In genomic region chr13:34224877-34225276, GRCh38 we compare ENCODE assay signal across 17 cellular contexts.
A peak's percentile ranks its signal among the peaks of the same experiment; 100 is the strongest.
DNase-seq lines count a peak whose midpoint lies in the region; ATAC-seq, FAIRE-seq and TF ChIP-seq lines count a peak whose summit lies in the region.
"Had no signal": no experiment of that assay in that cellular context is flagged by ENCODE, and none has a peak within 500 bp of the region (broad histone marks: within the 10 kb centered on the region; RNA-seq: fewer than 3 reads in every experiment).

No MANE protein-coding gene starts in this region.

- DNase-seq in mammary epithelial cell (no peak), MCF 10A (ENCODE audit: unreplicated experiment) (no peak), hepatocyte (ENCODE audit: low spot score) (peak; percentile 6), pancreas (peak in 1 of 6 donors; percentile 55), Kasumi-1 (lab: John Stamatoyannopoulos, UW) (no peak), ascending aorta (ENCODE audit: low spot score in 2 of 2) (no peak)
- no peak for DNase-seq in stimulated activated naive CD8-positive, alpha-beta T cell treated with anti-CD3 and anti-CD28 coated beads, Interleukin-15, amount 100 ng/mL, for 72 hours
- DNase-seq: DMS79 treated with DMSO at 0.1 percent for 48 hours, H9, NCI-H1436, NCI-H1930, NCI-H345, NCI-H524 treated with DMSO at 0.1 percent for 48 hours, PC-9 had no signal

- FAIRE-seq in pancreas (lab: Jason Lieb, UNC), result no peak

- H3K27ac ChIP-seq in mammary epithelial cell (ENCODE audit: insufficient read depth, low read depth, low read length) (no peak overlapping the region), hepatocyte (no peak overlapping the region), pancreas (no peak overlapping the region), ascending aorta (no peak overlapping the region)
- H3K27ac ChIP-seq: 22Rv1, KMS-11, PC-9 had no signal

- H4K20me1 ChIP-seq in mammary epithelial cell (ENCODE audit: insufficient read depth, low read length), result no peaks in the 10 kb centered on the region
- H4K20me1 ChIP-seq in hepatocyte (ENCODE audit: insufficient read depth, poor library complexity, severe bottlenecking), result no peaks in the 10 kb centered on the region

- H3K4me3 ChIP-seq in mammary epithelial cell (replicated peaks in 1 of 3; ENCODE audit: insufficient read depth in 1 of 3, low read depth in 2 of 3, low read length in 3 of 3) (no peak overlapping the region), hepatocyte (no peak overlapping the region), pancreas (no peak overlapping the region), ascending aorta (no peak overlapping the region)
- H3K4me3 ChIP-seq: PC-9 had no signal

- POLR2A ChIA-PET in MCF 10A (lab: Yijun Ruan, JAX), result no interaction called here

- H3K9me3 ChIP-seq in mammary epithelial cell (replicated peaks; ENCODE audit: insufficient read depth, low read length) (no peaks in the 10 kb centered on the region), hepatocyte (ENCODE audit: low read depth) (no peaks in the 10 kb centered on the region), pancreas (no peaks in the 10 kb centered on the region), ascending aorta (peaks cover 0 to 3% of the 10 kb centered on the region in 2 donors)

- in situ Hi-C loops in mammary epithelial cell (cut with MboI; ENCODE audit: low sequenced_read_pairs in 2 of 2), result no loop called here

- dilution Hi-C loops in mammary epithelial cell (cut with HindIII; ENCODE audit: low sequenced_read_pairs), result no loop called here

- H3K27me3 ChIP-seq in mammary epithelial cell (ENCODE audit: insufficient read depth, low read length) (no peaks in the 10 kb centered on the region), hepatocyte (no peaks in the 10 kb centered on the region), pancreas (no peaks in the 10 kb centered on the region), ascending aorta (no peaks in the 10 kb centered on the region)

- H3K4me2 ChIP-seq in mammary epithelial cell (ENCODE audit: insufficient read depth, low read depth, low read length) (no peak overlapping the region), hepatocyte (no peak overlapping the region)
- H3K4me2 ChIP-seq: KMS-11, PC-9 had no signal

- H3K79me2 ChIP-seq in mammary epithelial cell (ENCODE audit: insufficient read depth, low read length), result no peaks in the 10 kb centered on the region
- no peaks in the 10 kb centered on the region for H3K79me2 ChIP-seq in hepatocyte

- no TSS peak for BruUV-seq in mammary epithelial cell (replicated peaks; lab: Mats Ljungman, UMichigan)
- no TSS peak for BruUV-seq in MCF 10A (replicated peaks; lab: Mats Ljungman, UMichigan)

- ATAC-seq in pancreas, result peak in 3 of 4 donors; percentile 62 to 70 (median 68)
- no peak for ATAC-seq in GM18511 (IDR thresholded peaks at IDR 0.05; ENCODE audit: unreplicated experiment)
- ATAC-seq in stimulated activated naive CD8-positive, alpha-beta T cell treated with anti-CD3 and anti-CD28 coated beads, Interleukin-15, amount 100 ng/mL, for 72 hours, result no peak

- no peaks in the 10 kb centered on the region for H3K9me2 ChIP-seq in hepatocyte (replicated peaks; ENCODE audit: insufficient read depth)

- TF ChIP-seq CTCF in mammary epithelial cell (conservative IDR thresholded peaks at IDR 0.05 in 1 of 2, IDR thresholded peaks at IDR 0.05 in 1 of 2; ENCODE audit: extremely low read depth in 1 of 2, insufficient read depth in 1 of 2, low read depth in 1 of 2, low read length in 2 of 2) (no peak), MCF 10A (IDR thresholded peaks at IDR 0.05; ENCODE audit: unreplicated experiment) (no peak), hepatocyte (IDR thresholded peaks at IDR 0.05; ENCODE audit: poor library complexity) (no peak), pancreas (IDR thresholded peaks at IDR 0.05) (no peak), ascending aorta (IDR thresholded peaks at IDR 0.05) (no peak)

- H3K27me3 Mint-ChIP-seq in MCF 10A (ENCODE audit: insufficient read depth, unreplicated experiment), result no peaks in the 10 kb centered on the region
- no peaks in the 10 kb centered on the region for H3K27me3 Mint-ChIP-seq in stimulated activated naive CD8-positive, alpha-beta T cell treated with anti-CD3 and anti-CD28 coated beads, Interleukin-15, amount 100 ng/mL, for 72 hours

- no peaks in the 10 kb centered on the region for H3K36me3 Mint-ChIP-seq in MCF 10A (ENCODE audit: insufficient read depth, unreplicated experiment)

- H2AFZ ChIP-seq in mammary epithelial cell (ENCODE audit: low read depth, low read length), result peak overlapping the region; percentile 14
- no peak overlapping the region for H2AFZ ChIP-seq in hepatocyte
- H2AFZ ChIP-seq: PC-9 had no signal

- H3K27ac Mint-ChIP-seq in MCF 10A (ENCODE audit: low read depth, unreplicated experiment), result no peak overlapping the region
- no peak overlapping the region for H3K27ac Mint-ChIP-seq in stimulated activated naive CD8-positive, alpha-beta T cell treated with anti-CD3 and anti-CD28 coated beads, Interleukin-15, amount 100 ng/mL, for 72 hours
- H3K27ac Mint-ChIP-seq: H9 had no signal

- CTCF ChIA-PET in mammary epithelial cell (lab: Charles Lee; ENCODE audit: low non-redundant PET), result no interaction called here
- CTCF ChIA-PET in MCF 10A (lab: Yijun Ruan, JAX), result no interaction called here

- H3K36me3 ChIP-seq in mammary epithelial cell (ENCODE audit: insufficient read depth, low read length) (no peaks in the 10 kb centered on the region), hepatocyte (replicated peaks; ENCODE audit: insufficient read depth, low read depth) (no peaks in the 10 kb centered on the region), pancreas (no peaks in the 10 kb centered on the region), ascending aorta (no peaks in the 10 kb centered on the region)

- no peaks in the 10 kb centered on the region for H3K9me3 Mint-ChIP-seq in MCF 10A (ENCODE audit: unreplicated experiment)
- H3K9me3 Mint-ChIP-seq in stimulated activated naive CD8-positive, alpha-beta T cell treated with anti-CD3 and anti-CD28 coated beads, Interleukin-15, amount 100 ng/mL, for 72 hours, result peaks cover 0 to 10% of the 10 kb centered on the region in 2 donors

- WGBS in mammary epithelial cell (ENCODE audit: low coverage, missing lambda C conversion rate), result 57% methylated on average over 10 of the region's 10 CpGs
- 76% methylated on average over 10 of the region's 10 CpGs for WGBS in hepatocyte (ENCODE audit: low lambda C conversion rate, missing lambda C conversion rate)
- 19 to 25% methylated on average over 10 of the region's 10 CpGs for WGBS in pancreas, 2 donors

- intact Hi-C loops in mammary epithelial cell (cut with micrococcal nuclease) (no loop called here), MCF 10A (cut with micrococcal nuclease) (no loop called here), pancreas (cut with DNase I) (no loop called here), ascending aorta (cut with DNase I) (no loop called here)

- no peaks in the 10 kb centered on the region for H3K4me1 Mint-ChIP-seq in MCF 10A (ENCODE audit: insufficient read depth, unreplicated experiment)
- H3K4me1 Mint-ChIP-seq in stimulated activated naive CD8-positive, alpha-beta T cell treated with anti-CD3 and anti-CD28 coated beads, Interleukin-15, amount 100 ng/mL, for 72 hours, result no peaks in the 10 kb centered on the region
- H3K4me1 Mint-ChIP-seq: H9 had no signal

- no peak overlapping the region for H3K9ac ChIP-seq in mammary epithelial cell (ENCODE audit: insufficient read depth, low read length)
- H3K9ac ChIP-seq: KMS-11 had no signal

- no peaks in the 10 kb centered on the region for H3K4me1 ChIP-seq in mammary epithelial cell (ENCODE audit: insufficient read depth, low read length)
- H3K4me1 ChIP-seq in hepatocyte (ENCODE audit: insufficient read depth), result no peaks in the 10 kb centered on the region
- H3K4me1 ChIP-seq in pancreas, result no peaks in the 10 kb centered on the region
- H3K4me1 ChIP-seq in ascending aorta, result no peaks in the 10 kb centered on the region

- no peak overlapping the region for H3K4me3 Mint-ChIP-seq in MCF 10A (ENCODE audit: unreplicated experiment)
- H3K4me3 Mint-ChIP-seq in stimulated activated naive CD8-positive, alpha-beta T cell treated with anti-CD3 and anti-CD28 coated beads, Interleukin-15, amount 100 ng/mL, for 72 hours, result no peak overlapping the region
- H3K4me3 Mint-ChIP-seq: H9 had no signal

Comparison
In these comparisons a context has a peak if more than half of its experiments do, and no peak if none do; other contexts are left out.
1. ATAC-seq: peak in pancreas (3 of 4); none in GM18511 (single experiment) and stimulated activated naive CD8-positive, alpha-beta T cell treated with anti-CD3 and anti-CD28 coated beads, Interleukin-15, amount 100 ng/mL, for 72 hours (single experiment).